Comparison of ENCODE assay signal across 23 cellular contexts in the genomic region with DNA sequence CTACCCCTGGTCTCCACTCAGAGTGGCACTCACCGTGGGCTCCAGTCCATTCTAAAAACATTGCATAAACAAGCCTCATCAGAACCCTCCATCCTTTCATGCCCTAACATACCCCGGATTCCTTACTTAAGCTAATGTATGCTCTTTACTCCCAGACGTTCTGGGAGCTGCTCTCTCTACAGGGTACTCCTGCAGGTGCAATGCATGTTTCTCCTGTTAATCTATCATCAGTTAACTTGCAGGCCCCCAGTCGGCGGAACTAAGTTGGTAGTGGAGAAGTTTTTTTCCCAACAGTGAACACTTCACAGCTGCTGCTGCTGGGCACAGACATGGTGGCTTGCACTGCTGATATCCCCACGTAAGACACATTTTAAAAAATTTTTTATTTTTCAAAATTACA.
DNase-seq lines count a peak whose midpoint lies in the region; ATAC-seq, FAIRE-seq and TF ChIP-seq lines count a peak whose summit lies in the region.
"Had no signal": no experiment of that assay in that cellular context is flagged by ENCODE, and none has a peak within 500 bp of the region (broad histone marks: within the 10 kb centered on the region; RNA-seq: fewer than 3 reads in every experiment).

No MANE protein-coding gene starts in this region.

- H3K4me1 ChIP-seq in HepG2 (ENCODE audit: insufficient read depth, low read length) (peaks cover 15% of the 10 kb centered on the region), right lobe of liver (no peaks in the 10 kb centered on the region), esophagus muscularis mucosa (no peaks in the 10 kb centered on the region), mesenchymal stem cell (ENCODE audit: control insufficient read depth, insufficient read depth, low read depth, low read length) (peaks cover 9% of the 10 kb centered on the region), small intestine (ENCODE audit: control insufficient read depth in 2 of 2, insufficient read depth in 1 of 2, low read depth in 1 of 2, low read length in 1 of 2) (no peaks in the 10 kb centered on the region)

- DNase-seq in HepG2 (ENCODE audit: low spot score) = peak; percentile 20
- no peak for DNase-seq in right lobe of liver
- peak; percentile 47 for DNase-seq in esophagus muscularis mucosa (ENCODE audit: extremely low spot score)
- DNase-seq in mesenchymal stem cell = no peak
- DNase-seq in small intestine = peak; percentile 29
- DNase-seq in HPDE6-E6E7 (ENCODE audit: extremely low spot score) = no peak
- no peak for DNase-seq in globus pallidus (ENCODE audit: low spot score)
- DNase-seq: 8988T, DMS53, GOT3, IMR-90, MM.1S, NCI-H2029, NCI-H2227 treated with DMSO at 0.1 percent for 48 hours, NCI-H526 treated with DMSO at 0.1 percent for 48 hours, PC-9, Right ventricle myocardium superior, RPMI8226 had no signal

- no peak for TF ChIP-seq POLR2A in HepG2 (IDR thresholded peaks at IDR 0.05; ENCODE audit: insufficient read depth in 1 of 2, low read depth in 2 of 2, low read length in 2 of 2)
- no peak for TF ChIP-seq POLR2A in right lobe of liver (IDR thresholded peaks at IDR 0.05)
- no peak for TF ChIP-seq POLR2A in esophagus muscularis mucosa (IDR thresholded peaks at IDR 0.05; ENCODE audit: low read depth)

- no peak overlapping the region for H4K91ac ChIP-seq in mesenchymal stem cell (ENCODE audit: low read length)

- POLR2A ChIA-PET in HepG2 (lab: Yijun Ruan, JAX) = no interaction called here

- no peak overlapping the region for H3K4ac ChIP-seq in mesenchymal stem cell (ENCODE audit: low read depth in 1 of 2, low read length in 2 of 2)

- ATAC-seq in HepG2 (peak; percentile 86), right lobe of liver (no peak), HG03469 (IDR thresholded peaks at IDR 0.05; ENCODE audit: unreplicated experiment) (no peak)
- ATAC-seq: HCT116 had no signal

- BruUV-seq in HepG2 (replicated peaks; lab: Mats Ljungman, UMichigan) = no TSS peak

- no peaks in the 10 kb centered on the region for H4K20me1 ChIP-seq in HepG2 (ENCODE audit: insufficient read depth, low read length)

- WGBS in HepG2 (ENCODE audit: low lambda C conversion rate) = 15% methylated on average over 6 of the region's 6 CpGs
- WGBS in right lobe of liver (ENCODE audit: insufficient coverage, low coverage, low lambda C conversion rate, missing lambda C conversion rate) = 61% methylated on average over 5 of the region's 6 CpGs
- WGBS in esophagus muscularis mucosa = 71% methylated on average over 6 of the region's 6 CpGs
- 82% methylated on average over 5 of the region's 6 CpGs for WGBS in mesenchymal stem cell
- WGBS in small intestine, 3 donors = 50 to 68% (median 66%) methylated on average over 6 of the region's 6 CpGs

- no peaks in the 10 kb centered on the region for H3K79me2 ChIP-seq in HepG2 (ENCODE audit: insufficient read depth, low read length)

- H3K23ac ChIP-seq in mesenchymal stem cell (ENCODE audit: low read length in 2 of 2) = no peak overlapping the region

- H3K27me3 ChIP-seq in HepG2 (ENCODE audit: control insufficient read depth in 1 of 2, insufficient read depth in 2 of 2, low read length in 2 of 2) (no peaks in the 10 kb centered on the region), right lobe of liver (no peaks in the 10 kb centered on the region), esophagus muscularis mucosa (no peaks in the 10 kb centered on the region), mesenchymal stem cell (ENCODE audit: control insufficient read depth in 1 of 2, insufficient read depth in 1 of 2, low read length in 2 of 2) (no peaks in the 10 kb centered on the region), small intestine (ENCODE audit: control insufficient read depth in 2 of 2, insufficient read depth in 2 of 2, low read length in 2 of 2) (no peaks in the 10 kb centered on the region)
- H3K27me3 ChIP-seq: SJSA1 had no signal

- CTCF ChIA-PET in HepG2 (lab: Yijun Ruan, JAX; ENCODE audit: low intra/inter-chr PET ratio, low total read pairs) = no interaction called here

- no peaks in the 10 kb centered on the region for H3K9me3 ChIP-seq in HepG2 (ENCODE audit: low read length)
- H3K9me3 ChIP-seq in right lobe of liver = no peaks in the 10 kb centered on the region
- no peaks in the 10 kb centered on the region for H3K9me3 ChIP-seq in esophagus muscularis mucosa
- H3K9me3 ChIP-seq in mesenchymal stem cell (ENCODE audit: control insufficient read depth, low read length) = no peaks in the 10 kb centered on the region
- H3K9me3 ChIP-seq in small intestine (ENCODE audit: control insufficient read depth, low read depth) = no peaks in the 10 kb centered on the region
- H3K9me3 ChIP-seq: SJSA1 had no signal

- H2AK5ac ChIP-seq in mesenchymal stem cell (ENCODE audit: low read length, severe bottlenecking) = peak overlapping the region; percentile 74

- no peak overlapping the region for H4K8ac ChIP-seq in mesenchymal stem cell (ENCODE audit: low read length)

- H3K9ac ChIP-seq in HepG2 (ENCODE audit: insufficient read depth, low read depth, low read length) (no peak overlapping the region), mesenchymal stem cell (ENCODE audit: low read length) (no peak overlapping the region)
- H3K9ac ChIP-seq: KMS-11 had no signal

- H3K36me3 ChIP-seq in HepG2 (replicated peaks in 1 of 2; ENCODE audit: control insufficient read depth in 1 of 2, insufficient read depth in 2 of 2, low read length in 2 of 2) (no peaks in the 10 kb centered on the region), right lobe of liver (no peaks in the 10 kb centered on the region), esophagus muscularis mucosa (no peaks in the 10 kb centered on the region), mesenchymal stem cell (ENCODE audit: control insufficient read depth in 1 of 2, insufficient read depth in 2 of 2, low read depth in 1 of 2, low read length in 2 of 2) (no peaks in the 10 kb centered on the region), small intestine (ENCODE audit: control insufficient read depth in 2 of 2, insufficient read depth in 2 of 2, low read length in 2 of 2) (no peaks in the 10 kb centered on the region)
- H3K36me3 ChIP-seq: SJSA1 had no signal

- FAIRE-seq in HepG2 (lab: Jason Lieb, UNC) = no peak
- no peak for FAIRE-seq in small intestine (lab: Jason Lieb, UNC)
- FAIRE-seq: GM18507 had no signal

- H2BK15ac ChIP-seq in mesenchymal stem cell (ENCODE audit: low read depth, poor library complexity, severe bottlenecking) = no peak overlapping the region

- H3K4me2 ChIP-seq in HepG2 (ENCODE audit: low read depth, low read length) (no peak overlapping the region), mesenchymal stem cell (ENCODE audit: low read length, poor library complexity, severe bottlenecking) (no peak overlapping the region)
- H3K4me2 ChIP-seq: KMS-11, PC-9 had no signal

- intact Hi-C loops in HepG2 (cut with micrococcal nuclease; ENCODE audit: unreplicated experiment) = no loop called here
- intact Hi-C loops in right lobe of liver (cut with DNase I) = no loop called here
- intact Hi-C loops in esophagus muscularis mucosa (cut with DNase I) = no loop called here

- TF ChIP-seq RAD21 in HepG2 (CRISPR knock-in tag; IDR thresholded peaks at IDR 0.05) = no peak

- H3K14ac ChIP-seq in mesenchymal stem cell (ENCODE audit: low read length in 2 of 2) = no peak overlapping the region

- TF ChIP-seq CTCF in HepG2 (CRISPR knock-in tag; IDR thresholded peaks at IDR 0.05) (no peak), right lobe of liver (IDR thresholded peaks at IDR 0.05) (no peak), esophagus muscularis mucosa (IDR thresholded peaks at IDR 0.05) (no peak)

- no peak overlapping the region for H3K27ac ChIP-seq in HepG2 (ENCODE audit: extremely low read length, insufficient read depth, low read length)
- no peak overlapping the region for H3K27ac ChIP-seq in right lobe of liver
- no peak overlapping the region for H3K27ac ChIP-seq in esophagus muscularis mucosa (replicated peaks in 1 of 4)
- peak overlapping the region; percentile 58 for H3K27ac ChIP-seq in mesenchymal stem cell (ENCODE audit: low read length, poor library complexity, severe bottlenecking)
- no peak overlapping the region for H3K27ac ChIP-seq in small intestine (ENCODE audit: low read depth in 1 of 2, low read length in 1 of 2)
- H3K27ac ChIP-seq: KMS-11, PC-9, SJSA1 had no signal

- in situ Hi-C loops in HepG2 (cut with HindIII; ENCODE audit: extremely low pct_ligation_motif_present, low pct_unique_long_range_greater_than_20kb) = no loop called here

- H3K18ac ChIP-seq in mesenchymal stem cell (ENCODE audit: low read depth in 1 of 2, low read length in 2 of 2) = no peak overlapping the region

- H2BK120ac ChIP-seq in mesenchymal stem cell (ENCODE audit: low read depth, low read length) = no peak overlapping the region

- no peak overlapping the region for H2BK5ac ChIP-seq in mesenchymal stem cell (ENCODE audit: low read depth, low read length, poor library complexity, severe bottlenecking)

- H2AFZ ChIP-seq in HepG2 (ENCODE audit: low read length) (no peak overlapping the region), mesenchymal stem cell (ENCODE audit: low read depth, low read length) (no peak overlapping the region)
- H2AFZ ChIP-seq: PC-9 had no signal

- TF ChIP-seq EP300 in HepG2 (IDR thresholded peaks at IDR 0.05; ENCODE audit: low read depth in 2 of 2, low read length in 2 of 2) (no peak), HepG2 (CRISPR knock-in tag; IDR thresholded peaks at IDR 0.05; ENCODE audit: borderline replicate concordance) (no peak), esophagus muscularis mucosa (IDR thresholded peaks at IDR 0.05) (no peak)

- H2BK12ac ChIP-seq in mesenchymal stem cell (ENCODE audit: low read length in 2 of 2) = no peak overlapping the region

- no peaks in the 10 kb centered on the region for H3K79me1 ChIP-seq in mesenchymal stem cell (replicated peaks; ENCODE audit: low read length, poor library complexity, severe bottlenecking)

- H3K4me3 ChIP-seq in HepG2 (replicated peaks in 1 of 3; ENCODE audit: insufficient read depth in 1 of 3, low read depth in 2 of 3, low read length in 3 of 3) (no peak overlapping the region), right lobe of liver (no peak overlapping the region), esophagus muscularis mucosa (no peak overlapping the region), mesenchymal stem cell (ENCODE audit: insufficient read depth in 1 of 2, low read depth in 1 of 2, low read length in 2 of 2) (no peak overlapping the region), small intestine (ENCODE audit: low read depth in 1 of 2, low read length in 2 of 2) (no peak overlapping the region)
- H3K4me3 ChIP-seq: PC-9, SJSA1 had no signal

TF ChIP-seq in HepG2, 621 proteins besides CTCF, POLR2A, EP300 and RAD21:
- TF ChIP-seq SMC3 (IDR thresholded peaks at IDR 0.05; ENCODE audit: low read length) (peak; percentile 20; the same call in 1 of the 2 replicates), STAG1 (CRISPR knock-in tag; IDR thresholded peaks at IDR 0.05) (peak; percentile 21), SRSF1 (optimal IDR thresholded peaks at IDR 0.05; ENCODE audit: low read depth, low read length) (no peak)
TF ChIP-seq in HepG2: peak in this region for 2.

Comparison
In these comparisons a context has a peak if more than half of its experiments do, and no peak if none do; other contexts are left out.
1. DNase-seq: peak in HepG2 (single experiment), esophagus muscularis mucosa (single experiment) and small intestine (single experiment); none in right lobe of liver (0 of 3), mesenchymal stem cell (single experiment), HPDE6-E6E7 (single experiment) and globus pallidus (single experiment).